10 cellular contexts compared by ENCODE assay signal in the genomic region with DNA sequence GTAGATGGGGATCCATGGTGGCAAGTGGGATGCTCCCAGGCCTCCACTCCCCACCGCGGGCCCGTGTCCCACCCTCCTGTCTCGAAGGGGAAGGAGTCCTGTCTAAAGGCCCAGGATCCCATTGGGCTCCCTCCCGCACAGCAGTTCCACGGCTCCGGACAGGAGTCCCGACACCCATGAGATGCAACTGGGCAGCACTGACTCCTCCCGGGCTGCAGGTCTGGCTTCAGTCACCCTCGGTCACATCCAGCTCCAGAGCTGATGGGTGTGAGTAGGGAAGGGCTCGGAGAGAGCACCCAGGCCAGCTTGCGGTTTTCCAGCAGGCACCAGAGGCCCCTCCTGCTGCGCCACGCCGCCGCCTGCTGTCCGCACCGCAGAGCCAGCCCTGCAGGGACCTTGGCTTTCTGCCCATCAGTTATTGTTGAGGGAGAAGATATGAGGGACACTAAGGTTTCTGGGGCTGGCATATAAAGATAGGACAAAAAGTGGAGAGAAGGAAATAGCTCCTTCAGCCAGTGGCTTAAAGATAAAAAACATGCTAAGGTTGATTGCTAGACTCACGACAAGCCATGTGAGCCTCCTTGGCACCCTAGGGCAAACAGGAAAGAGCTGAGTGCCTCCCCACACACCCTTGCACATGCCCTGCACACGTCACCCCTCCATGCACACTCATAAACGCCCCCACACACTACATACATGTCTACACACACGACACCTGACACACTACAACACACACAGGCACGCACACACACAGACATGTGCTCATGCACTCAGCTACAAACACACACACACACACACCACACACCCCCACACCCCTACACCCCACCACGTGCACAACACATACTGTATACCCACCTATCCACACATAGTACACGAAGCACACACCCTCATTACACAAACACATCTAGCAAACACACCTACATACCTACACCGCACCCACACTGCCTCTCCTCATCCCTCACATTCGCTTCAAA.
DNase-seq lines count a peak whose midpoint lies in the region; ATAC-seq, FAIRE-seq and TF ChIP-seq lines count a peak whose summit lies in the region.
"Had no signal": no experiment of that assay in that cellular context is flagged by ENCODE, and none has a peak within 500 bp of the region (broad histone marks: within the 10 kb centered on the region; RNA-seq: fewer than 3 reads in every experiment).

No MANE protein-coding gene starts in this region.

- H3K4me3 Mint-ChIP-seq in glutamatergic neuron (ENCODE audit: unreplicated experiment): no peak overlapping the region

- H3K4me1 ChIP-seq in GM12878 (ENCODE audit: control insufficient read depth, insufficient read depth, low read length): no peaks in the 10 kb centered on the region

- no peak overlapping the region for H3K4me2 ChIP-seq in GM12878 (ENCODE audit: control insufficient read depth, insufficient read depth)

- no peak for FAIRE-seq in GM12878 (lab: Jason Lieb, UNC)
- FAIRE-seq: islet of Langerhans had no signal

- H3K27ac ChIP-seq in GM12878 (ENCODE audit: control insufficient read depth, insufficient read depth): no peak overlapping the region
- H3K27ac ChIP-seq: HL-60 had no signal

- no peaks in the 10 kb centered on the region for H3K36me3 ChIP-seq in GM12878 (ENCODE audit: control insufficient read depth in 2 of 2, insufficient read depth in 2 of 2, low read length in 1 of 2)

- DNase-seq in EH (ENCODE audit: low read depth) (peak; percentile 39), NB4 (ENCODE audit: low read depth) (peak; percentile 48), GM12878 (ENCODE audit: low read depth, low spot score) (no peak), mesenteric fat pad (ENCODE audit: low spot score) (peak; percentile 80), NCI-H526 treated with DMSO at 0.1 percent for 48 hours (lab: John Stamatoyannopoulos, UW) (no peak), T-helper 9 cell (no peak), glutamatergic neuron (no peak), NCI-H446 treated with DMSO at 0.1 percent for 48 hours (lab: John Stamatoyannopoulos, UW) (no peak)

- H3K4me3 ChIP-seq in NB4 (ENCODE audit: low read depth, low read length) (no peak overlapping the region), GM12878 (no peak overlapping the region)

- TF ChIP-seq POLR2A in NB4 (IDR thresholded peaks at IDR 0.05; ENCODE audit: extremely low read depth, insufficient read length): no peak
- TF ChIP-seq POLR2A in GM12878 (IDR thresholded peaks at IDR 0.05; ENCODE audit: low read depth, low read length): no peak

- POLR2A ChIA-PET in GM12878 (lab: Charles Lee): no interaction called here

- no peak overlapping the region for H3K27ac Mint-ChIP-seq in glutamatergic neuron (ENCODE audit: unreplicated experiment)

- H3K9me3 ChIP-seq in GM12878 (replicated peaks; ENCODE audit: control insufficient read depth, insufficient read depth, low read length): no peaks in the 10 kb centered on the region

- TF ChIP-seq EP300 in GM12878 (IDR thresholded peaks at IDR 0.05; ENCODE audit: borderline replicate concordance in 1 of 2, control insufficient read depth in 1 of 2, low read depth in 2 of 2, low read length in 2 of 2): no peak

- TF ChIP-seq RAD21 in GM12878 (IDR thresholded peaks at IDR 0.05; ENCODE audit: insufficient read depth, low read depth, low read length): no peak

- RAD21 ChIA-PET in GM12878 (lab: Charles Lee; ENCODE audit: unreplicated experiment): interaction anchor here (0.8 to 1.3 kb wide), 3 partner anchors 11 to 51 kb away, joined by 3 to 4 read pairs (median 3); no protein-coding TSS in a partner anchor

- peaks cover 12% of the 10 kb centered on the region for H3K27me3 Mint-ChIP-seq in glutamatergic neuron (ENCODE audit: unreplicated experiment)

- no peaks in the 10 kb centered on the region; a peak in 3 of 4 replicates for H3K27me3 ChIP-seq in GM12878 (replicated peaks in 1 of 2; ENCODE audit: control insufficient read depth in 2 of 2, insufficient read depth in 2 of 2, low read length in 1 of 2)

- peaks cover 2% of the 10 kb centered on the region for H3K9me3 Mint-ChIP-seq in glutamatergic neuron (ENCODE audit: unreplicated experiment)

- no peak overlapping the region for H3K9ac ChIP-seq in GM12878 (ENCODE audit: control insufficient read depth, insufficient read depth, low read length)

- in situ Hi-C loops in GM12878 (cut with MboI): loop anchor here (5.0 kb wide), 1 partner anchor 292 kb away; no protein-coding TSS in a partner anchor

- no peaks in the 10 kb centered on the region for H3K4me1 Mint-ChIP-seq in glutamatergic neuron (ENCODE audit: low read depth, unreplicated experiment)

- no peak for ATAC-seq in GM12878

- intact Hi-C loops in GM12878 (cut with micrococcal nuclease; ENCODE audit: unreplicated experiment): no loop called here

- SMC1A ChIA-PET in GM12878 (lab: Charles Lee; ENCODE audit: uncharacterized antibody, unreplicated experiment): interaction anchor here (1.1 kb wide), 1 partner anchor 186 kb away, joined by 3 read pairs; no protein-coding TSS in a partner anchor

- WGBS in GM12878 (ENCODE audit: insufficient coverage, insufficient replicate concordance, low lambda C conversion rate, missing lambda C conversion rate): 66% methylated on average over 27 of the region's 27 CpGs

- H3K79me2 ChIP-seq in GM12878 (ENCODE audit: control insufficient read depth, insufficient read depth, low read length): no peaks in the 10 kb centered on the region

- BruUV-seq in GM12878 (replicated peaks; lab: Mats Ljungman, UMichigan): no TSS peak

- H2AFZ ChIP-seq in GM12878 (ENCODE audit: control insufficient read depth, low read depth, low read length): no peak overlapping the region

- TF ChIP-seq CTCF in NB4 (IDR thresholded peaks at IDR 0.05; ENCODE audit: low read depth, low read length) (no peak), GM12878 (IDR thresholded peaks at IDR 0.05 in 2 of 3, conservative IDR thresholded peaks at IDR 0.05 in 1 of 3; ENCODE audit: control insufficient read depth in 2 of 3, extremely low read depth in 1 of 3, insufficient read depth in 1 of 3, low read depth in 3 of 3, low read length in 3 of 3) (peak in 1 of 3 experiments; percentile 28; a peak in 2 of 6 replicates), glutamatergic neuron (IDR thresholded peaks at IDR 0.05; ENCODE audit: partially characterized antibody, unreplicated experiment) (no peak)

- no peaks in the 10 kb centered on the region for H4K20me1 ChIP-seq in GM12878 (ENCODE audit: control insufficient read depth, insufficient read depth)

- CTCF ChIA-PET in GM12878 (lab: Yijun Ruan, JAX): interaction anchor here (1.6 to 2.3 kb wide), 4 partner anchors 30 to 145 kb away, joined by 3 to 9 read pairs (median 6); no protein-coding TSS in a partner anchor

- no peaks in the 10 kb centered on the region for H3K36me3 Mint-ChIP-seq in glutamatergic neuron (ENCODE audit: unreplicated experiment)

TF ChIP-seq in GM12878, 131 proteins besides CTCF, POLR2A, EP300 and RAD21:
- TF ChIP-seq BRCA1 (IDR thresholded peaks at IDR 0.05; ENCODE audit: low read depth, low read length): no peak
- TF ChIP-seq, protein P1, sequence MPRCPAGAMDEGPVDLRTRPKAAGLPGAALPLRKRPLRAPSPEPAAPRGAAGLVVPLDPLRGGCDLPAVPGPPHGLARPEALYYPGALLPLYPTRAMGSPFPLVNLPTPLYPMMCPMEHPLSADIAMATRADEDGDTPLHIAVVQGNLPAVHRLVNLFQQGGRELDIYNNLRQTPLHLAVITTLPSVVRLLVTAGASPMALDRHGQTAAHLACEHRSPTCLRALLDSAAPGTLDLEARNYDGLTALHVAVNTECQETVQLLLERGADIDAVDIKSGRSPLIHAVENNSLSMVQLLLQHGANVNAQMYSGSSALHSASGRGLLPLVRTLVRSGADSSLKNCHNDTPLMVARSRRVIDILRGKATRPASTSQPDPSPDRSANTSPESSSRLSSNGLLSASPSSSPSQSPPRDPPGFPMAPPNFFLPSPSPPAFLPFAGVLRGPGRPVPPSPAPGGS (IDR thresholded peaks at IDR 0.05; ENCODE audit: borderline replicate concordance, insufficient read depth, low read depth, low read length, poor library complexity, severe bottlenecking): peak; percentile 88

Comparison
In these comparisons a context has a peak if more than half of its experiments do, and no peak if none do; other contexts are left out.
1. DNase-seq: peak in EH (single experiment), NB4 (single experiment) and mesenteric fat pad (single experiment); none in GM12878 (single experiment), NCI-H526 treated with DMSO at 0.1 percent for 48 hours (single experiment), T-helper 9 cell (single experiment), glutamatergic neuron (single experiment) and NCI-H446 treated with DMSO at 0.1 percent for 48 hours (single experiment).